In genomic region chr19:4065430-4066175, GRCh38 we compare ENCODE assay signal across 8 cellular contexts. TPM values are rescaled to one million over a fixed set of nuclear protein-coding genes. Genes with fewer than 3 reads are reported as not detected.
DNase-seq lines count a peak whose midpoint lies in the region; ATAC-seq and TF ChIP-seq lines count a peak whose summit lies in the region.

No MANE protein-coding gene starts in this region.

- ATAC-seq in GM21390 (IDR thresholded peaks at IDR 0.05; ENCODE audit: unreplicated experiment): peak; percentile 63
- ATAC-seq in effector memory CD8-positive, alpha-beta T cell (replicated peaks): peak; percentile 70

- in situ Hi-C loops in Caki2 (cut with HindIII; ENCODE audit: low pct_unique_long_range_greater_than_20kb, low sequenced_read_pairs): no loop called here

- peak overlapping the region; percentile 82 to 85 for H3K4me3 Mint-ChIP-seq in effector memory CD8-positive, alpha-beta T cell
- H3K4me3 Mint-ChIP-seq in mesothelial cell of epicardium: peak overlapping the region; percentile 60

- no peak for TF ChIP-seq CTCF in mesothelial cell of epicardium (IDR thresholded peaks at IDR 0.05; ENCODE audit: unreplicated experiment)

- DNase-seq in Caki2 (ENCODE audit: low read depth) (peak; percentile 87), HUDEP-2 (lab: John Stamatoyannopoulos, UW; ENCODE audit: unreplicated experiment in 76 of 76) (peak in 74 of 76 experiments; percentile 66 to 99 (median 98)), NOMO-1 treated with DMSO at 0.1 percent for 48 hours (lab: John Stamatoyannopoulos, UW; ENCODE audit: unreplicated experiment) (peak; percentile 91), mesothelial cell of epicardium (ENCODE audit: low spot score in 2 of 2, unreplicated experiment in 2 of 2) (peak; percentile 98)
- DNase-seq in activated CD8-positive, alpha-beta memory T cell treated with anti-CD3 and anti-CD28 coated beads, Interleukin-2, amount 50 U/mL, for 1 hour (ENCODE audit: extremely low read depth): peak; percentile 83
- peak; percentile 95 to 98 (median 96) for DNase-seq in effector memory CD8-positive, alpha-beta T cell
- peak; percentile 95 to 96 for DNase-seq in stimulated activated CD8-positive, alpha-beta memory T cell treated with anti-CD3 and anti-CD28 coated beads, Interleukin-2, amount 100 ng/mL, for 48 hours (ENCODE audit: low read depth in 2 of 2)

- H3K36me3 Mint-ChIP-seq in effector memory CD8-positive, alpha-beta T cell (ENCODE audit: insufficient read depth): peaks cover 46% of the 10 kb centered on the region
- H3K36me3 Mint-ChIP-seq in mesothelial cell of epicardium: no peaks in the 10 kb centered on the region

- no peaks in the 10 kb centered on the region for H3K9me3 Mint-ChIP-seq in effector memory CD8-positive, alpha-beta T cell
- H3K9me3 Mint-ChIP-seq in mesothelial cell of epicardium: no peaks in the 10 kb centered on the region

- H3K27me3 Mint-ChIP-seq in effector memory CD8-positive, alpha-beta T cell: no peaks in the 10 kb centered on the region
- peaks cover 5% of the 10 kb centered on the region for H3K27me3 Mint-ChIP-seq in mesothelial cell of epicardium (ENCODE audit: low read depth)

- H3K27ac Mint-ChIP-seq in effector memory CD8-positive, alpha-beta T cell: no peak overlapping the region
- H3K27ac Mint-ChIP-seq in mesothelial cell of epicardium: no peak overlapping the region

- H3K4me1 Mint-ChIP-seq in effector memory CD8-positive, alpha-beta T cell (ENCODE audit: low read depth in 2 of 2): peaks cover 29 to 31% of the 10 kb centered on the region in 2 donors
- H3K4me1 Mint-ChIP-seq in mesothelial cell of epicardium: peaks cover 20% of the 10 kb centered on the region

RNA-seq across cellular contexts. Expression of gene ZBTB7A, which starts 1.1 kb away (rescaled TPM):
- total RNA-seq in Caki2 (2014; rRNA removed; shearing (Covaris generic); ENCODE audit: low replicate concordance): 12.7 and 19.6 TPM in 2 replicates
- total RNA-seq in mesothelial cell of epicardium: 27.3 to 27.9 TPM (median 27.7 TPM) in 3 replicates

RNA-seq across cellular contexts. Expression of gene PIAS4, which starts 58.1 kb away (rescaled TPM):
- total RNA-seq in Caki2 (2014; rRNA removed; shearing (Covaris generic); ENCODE audit: low replicate concordance): 18.2 and 18.4 TPM in 2 replicates
- total RNA-seq in mesothelial cell of epicardium: 47.9 to 50.1 TPM (median 48.0 TPM) in 3 replicates

RNA-seq across cellular contexts. Expression of gene MAP2K2, which starts 58.3 kb away (rescaled TPM):
- 318 and 353 TPM in 2 replicates for total RNA-seq in Caki2 (2014; rRNA removed; shearing (Covaris generic); ENCODE audit: low replicate concordance)
- total RNA-seq in mesothelial cell of epicardium: 147 to 161 TPM (median 152 TPM) in 3 replicates

Comparison
In these comparisons a context has a peak if more than half of its experiments do, and no peak if none do; other contexts are left out.
1. Peak in every context shown above with its lines: DNase-seq and ATAC-seq.